ENCODE assay signal across 19 cellular contexts in genomic region chr9:38345851-38346755, GRCh38. TPM values are rescaled to one million over a fixed set of nuclear protein-coding genes. Genes with fewer than 3 reads are reported as not detected.
A peak's percentile ranks its signal among the peaks of the same experiment; 100 is the strongest.
DNase-seq lines count a peak whose midpoint lies in the region; ATAC-seq and TF ChIP-seq lines count a peak whose summit lies in the region.
"Had no signal": no experiment of that assay in that cellular context is flagged by ENCODE, and none has a peak within 500 bp of the region (broad histone marks: within the 10 kb centered on the region; RNA-seq: fewer than 3 reads in every experiment).

No MANE protein-coding gene starts in this region.

- H3K36me3 Mint-ChIP-seq in neural crest cell (ENCODE audit: low read depth) = no peaks in the 10 kb centered on the region

- H3K9me3 ChIP-seq in right atrium auricular region (no peaks in the 10 kb centered on the region), right cardiac atrium (ENCODE audit: control insufficient read depth, low read length) (no peaks in the 10 kb centered on the region), iPS-20b (ENCODE audit: insufficient read depth, low read depth, low read length) (no peaks in the 10 kb centered on the region), vagina (no peaks in the 10 kb centered on the region), esophagus muscularis mucosa (no peaks in the 10 kb centered on the region)
- H3K9me3 ChIP-seq: A549, Caco-2 had no signal

- H3K27ac ChIP-seq in right atrium auricular region = no peak overlapping the region
- H3K27ac ChIP-seq in right cardiac atrium (ENCODE audit: low read length) = no peak overlapping the region
- no peak overlapping the region for H3K27ac ChIP-seq in iPS-20b (ENCODE audit: low read length)
- H3K27ac ChIP-seq in vagina = no peak overlapping the region
- no peak overlapping the region for H3K27ac ChIP-seq in esophagus muscularis mucosa (replicated peaks in 1 of 4)
- H3K27ac ChIP-seq: A549 had no signal

- H3K9ac ChIP-seq in iPS-20b (ENCODE audit: low read depth, low read length) = no peak overlapping the region

- H3K27me3 Mint-ChIP-seq in neural crest cell (ENCODE audit: low read depth) = peaks cover 6% of the 10 kb centered on the region

- H3K4me3 ChIP-seq in right atrium auricular region = no peak overlapping the region
- H3K4me3 ChIP-seq in right cardiac atrium (ENCODE audit: low read length) = no peak overlapping the region
- H3K4me3 ChIP-seq in iPS-20b (ENCODE audit: low read length) = 0 out of 2 replicates have a peak overlapping the region, but pooled peaks have one; percentile 7
- no peak overlapping the region for H3K4me3 ChIP-seq in vagina
- H3K4me3 ChIP-seq in esophagus muscularis mucosa = no peak overlapping the region
- H3K4me3 ChIP-seq: A549 had no signal

- intact Hi-C loops in right cardiac atrium (cut with DNase I) (no loop called here), vagina (cut with DNase I) (no loop called here), esophagus muscularis mucosa (cut with DNase I) (no loop called here)

- peak; percentile 44 for DNase-seq in right atrium auricular region (ENCODE audit: low spot score)
- DNase-seq in right cardiac atrium = no peak
- DNase-seq in neural crest cell (ENCODE audit: low read depth, low spot score) = no peak
- DNase-seq in vagina (ENCODE audit: extremely low spot score in 2 of 2) = peak; percentile 71 to 84
- no peak for DNase-seq in esophagus muscularis mucosa (ENCODE audit: extremely low spot score)
- DNase-seq: Caco-2; CD4-positive, alpha-beta T cell; GDM1; KG1; MV-4-11; NCI-H187 treated with DMSO at 0.1 percent for 48 hours; NCI-H2227 treated with DMSO at 0.1 percent for 48 hours; NCI-H510A treated with DMSO at 0.1 percent for 48 hours; SHP77 had no signal

- TF ChIP-seq EP300 in esophagus muscularis mucosa (IDR thresholded peaks at IDR 0.05) = no peak

- H3K4me1 Mint-ChIP-seq in neural crest cell = peaks cover 11% of the 10 kb centered on the region

- TF ChIP-seq CTCF in right atrium auricular region (IDR thresholded peaks at IDR 0.05) (no peak), neural crest cell (conservative IDR thresholded peaks at IDR 0.05) (no peak), vagina (IDR thresholded peaks at IDR 0.05) (no peak), esophagus muscularis mucosa (IDR thresholded peaks at IDR 0.05) (no peak)

- no peaks in the 10 kb centered on the region for H3K36me3 ChIP-seq in right atrium auricular region
- no peaks in the 10 kb centered on the region for H3K36me3 ChIP-seq in iPS-20b (ENCODE audit: insufficient read depth, low read depth, low read length)
- no peaks in the 10 kb centered on the region for H3K36me3 ChIP-seq in vagina
- H3K36me3 ChIP-seq in esophagus muscularis mucosa = no peaks in the 10 kb centered on the region

- ATAC-seq in right cardiac atrium (no peak), GM18517 (IDR thresholded peaks at IDR 0.05; ENCODE audit: unreplicated experiment) (no peak), HG03196 (IDR thresholded peaks at IDR 0.05; ENCODE audit: unreplicated experiment) (no peak)
- ATAC-seq: A549, HCT116 had no signal

- WGBS in right cardiac atrium = 83% methylated on average over 10 of the region's 10 CpGs
- 91% methylated on average over 10 of the region's 10 CpGs for WGBS in esophagus muscularis mucosa

- peak overlapping the region; percentile 64 for H3K27ac Mint-ChIP-seq in neural crest cell (ENCODE audit: unreplicated experiment)
- H3K27ac Mint-ChIP-seq: CD4-positive, alpha-beta T cell had no signal

- TF ChIP-seq POLR2A in vagina (IDR thresholded peaks at IDR 0.05) (no peak), esophagus muscularis mucosa (IDR thresholded peaks at IDR 0.05; ENCODE audit: low read depth) (no peak)

- no peak overlapping the region for H3K4me3 Mint-ChIP-seq in neural crest cell
- H3K4me3 Mint-ChIP-seq: CD4-positive, alpha-beta T cell had no signal

- no peaks in the 10 kb centered on the region for H3K4me1 ChIP-seq in right atrium auricular region
- H3K4me1 ChIP-seq in right cardiac atrium (ENCODE audit: control insufficient read depth, insufficient read depth, low read length) = no peaks in the 10 kb centered on the region
- H3K4me1 ChIP-seq in iPS-20b (ENCODE audit: insufficient read depth, low read length) = peaks cover 14% of the 10 kb centered on the region
- no peaks in the 10 kb centered on the region for H3K4me1 ChIP-seq in vagina
- H3K4me1 ChIP-seq in esophagus muscularis mucosa = peaks cover 0 to 6% (median 2%) of the 10 kb centered on the region in 4 donors
- H3K4me1 ChIP-seq: A549, Caco-2 had no signal

- peaks cover 2% of the 10 kb centered on the region for H3K9me3 Mint-ChIP-seq in neural crest cell
- H3K9me3 Mint-ChIP-seq: CD4-positive, alpha-beta T cell had no signal

- no peaks in the 10 kb centered on the region for H3K27me3 ChIP-seq in right atrium auricular region
- no peaks in the 10 kb centered on the region for H3K27me3 ChIP-seq in right cardiac atrium (ENCODE audit: control insufficient read depth, insufficient read depth)
- H3K27me3 ChIP-seq in iPS-20b (ENCODE audit: insufficient read depth, low read length) = peaks cover 38% of the 10 kb centered on the region
- H3K27me3 ChIP-seq in vagina = no peaks in the 10 kb centered on the region
- no peaks in the 10 kb centered on the region for H3K27me3 ChIP-seq in esophagus muscularis mucosa

RNA-seq across cellular contexts. Expression of gene ALDH1B1, which starts 46.4 kb away (rescaled TPM):
- 10 to 100 TPM; 13.7 to 32.0 TPM for total RNA-seq in right atrium auricular region
- 10 to 100 TPM; 12.4 to 27.2 (median 13.7) TPM for total RNA-seq in right cardiac atrium
- polyA plus RNA-seq in right cardiac atrium = 11.5 TPM
- 32.9 and 37.3 TPM in 2 replicates for total RNA-seq in neural crest cell
- 13.3 TPM for total RNA-seq in vagina
- 100 to 1,000 TPM; 253 to 364 (median 272) TPM for total RNA-seq in esophagus muscularis mucosa

Comparison
In these comparisons a context has a peak if more than half of its experiments do, and no peak if none do; other contexts are left out.
1. DNase-seq: peak in right atrium auricular region (single experiment) and vagina (2 of 2); none in right cardiac atrium (0 of 3), neural crest cell (single experiment) and esophagus muscularis mucosa (single experiment).